ENCODE assay signal across 24 cellular contexts in the genomic region with DNA sequence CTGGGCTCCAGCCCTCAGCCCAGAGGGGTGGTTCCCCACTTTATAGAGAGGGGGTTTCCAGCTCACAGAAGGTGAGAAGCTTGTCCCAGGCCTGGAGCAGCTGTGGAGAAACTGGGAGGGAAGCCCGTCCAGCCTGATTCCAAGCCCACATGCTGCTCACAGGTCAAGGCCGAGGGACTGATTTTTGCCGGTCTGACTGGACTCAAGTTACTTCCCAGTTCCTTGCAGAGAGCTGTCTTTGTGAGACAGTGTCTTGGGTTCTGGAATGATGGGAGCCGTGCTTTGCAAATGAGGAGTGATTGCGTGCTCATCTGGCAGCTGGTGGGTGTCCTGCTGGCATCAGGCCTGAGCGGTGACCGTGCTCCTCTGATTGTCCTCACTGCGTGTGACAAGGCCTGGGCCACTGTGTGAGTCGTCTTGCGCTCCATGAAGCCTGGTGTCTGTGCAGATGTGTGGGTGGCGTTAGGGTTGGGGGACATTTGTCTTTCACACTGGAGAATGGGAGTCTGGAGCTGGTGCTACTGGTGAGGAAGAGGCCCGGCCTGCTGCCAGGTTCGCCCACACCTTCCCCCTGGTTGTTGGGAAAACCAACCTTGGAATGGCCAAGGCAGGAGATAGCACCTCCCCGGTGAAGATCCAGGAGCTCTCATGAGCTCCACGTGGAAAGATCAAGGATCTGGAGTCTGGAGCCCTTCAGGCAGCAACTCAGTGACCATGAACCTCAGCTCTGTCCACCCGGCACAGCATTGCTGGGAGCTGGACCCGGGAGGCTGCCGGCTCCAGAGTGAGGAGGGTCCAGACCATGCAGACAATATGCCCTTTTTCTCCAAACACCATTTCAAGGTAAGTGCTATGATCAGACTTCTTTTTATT.
DNase-seq lines count a peak whose midpoint lies in the region; ATAC-seq, FAIRE-seq and TF ChIP-seq lines count a peak whose summit lies in the region.
"Had no signal": no experiment of that assay in that cellular context is flagged by ENCODE, and none has a peak within 500 bp of the region (broad histone marks: within the 10 kb centered on the region; RNA-seq: fewer than 3 reads in every experiment).

No MANE protein-coding gene starts in this region.

- no peaks in the 10 kb centered on the region for H3K27me3 Mint-ChIP-seq in stimulated activated naive CD8-positive, alpha-beta T cell treated with anti-CD3 and anti-CD28 coated beads, Interleukin-15, amount 100 ng/mL, for 72 hours
- H3K27me3 Mint-ChIP-seq: activated naive CD4-positive, alpha-beta T cell treated with anti-CD3 and anti-CD28 coated beads, Interleukin-2, amount 50 U/mL, for 24 hours; type B pancreatic cell had no signal

- H3K4me2 ChIP-seq in osteoblast (ENCODE audit: insufficient read depth, low read length) = no peak overlapping the region

- DNase-seq in stimulated activated naive CD8-positive, alpha-beta T cell treated with anti-CD3 and anti-CD28 coated beads, Interleukin-15, amount 100 ng/mL, for 72 hours = no peak
- no peak for DNase-seq in stimulated activated naive CD8-positive, alpha-beta T cell treated with anti-CD3 and anti-CD28 coated beads, Interleukin-15, Interleukin-2, amounts not matched to agents 100 U/mL and 50 U/mL, for 24 hours
- DNase-seq in bronchial epithelial cell (ENCODE audit: low read depth) (no peak), osteoblast (ENCODE audit: insufficient read length, low spot score, missing footprints) (peak; percentile 76), COR-L47 (lab: John Stamatoyannopoulos, UW) (no peak), SIG-M5 treated with dmso at 0.1 percent for 504 hours (lab: John Stamatoyannopoulos, UW; ENCODE audit: unreplicated experiment) (no peak)
- no peak for DNase-seq in activated CD4-positive, CD25-positive, alpha-beta regulatory T cell (lab: John Stamatoyannopoulos, UW)
- DNase-seq: activated CD4-positive, alpha-beta T cell treated with anti-CD3 and anti-CD28 coated beads for 4 hours; C1 segment of cervical spinal cord; Caco-2; effector memory CD4-positive, alpha-beta T cell; H9; NCI-H1930; NCI-H526; SHP77; stimulated activated CD4-positive, alpha-beta T cell treated with anti-CD3 and anti-CD28 coated beads, Interleukin-12 subunit alpha, Interleukin-12 subunit beta, amount 100 ng/mL, for 4 hours; stimulated activated CD4-positive, alpha-beta T cell treated with anti-CD3 and anti-CD28 coated beads, Interleukin-2, amount 100 ng/mL, for 48 hours had no signal

- no peaks in the 10 kb centered on the region for H4K20me1 ChIP-seq in osteoblast (ENCODE audit: insufficient read depth, low read length)

- no peak overlapping the region for H3K4me3 Mint-ChIP-seq in stimulated activated naive CD8-positive, alpha-beta T cell treated with anti-CD3 and anti-CD28 coated beads, Interleukin-15, amount 100 ng/mL, for 72 hours
- H3K4me3 Mint-ChIP-seq: activated naive CD4-positive, alpha-beta T cell treated with anti-CD3 and anti-CD28 coated beads, Interleukin-2, amount 50 U/mL, for 24 hours; H9; T-helper 2 cell treated with Interferon-gamma antibody and Interleukin-4, amounts not matched to agents 5 μg/mL and 100 μg/mL, for 36 hours; type B pancreatic cell had no signal

- no peak for TF ChIP-seq CTCF in bronchial epithelial cell (IDR thresholded peaks at IDR 0.05; ENCODE audit: insufficient read depth, low read length, severe bottlenecking)
- TF ChIP-seq CTCF in osteoblast (IDR thresholded peaks at IDR 0.05; ENCODE audit: extremely low read depth, low read depth, low read length) = no peak

- no peak overlapping the region for H3K27ac ChIP-seq in osteoblast (ENCODE audit: low read depth, low read length)
- H3K27ac ChIP-seq: breast epithelium, right lobe of liver had no signal

- H3K4me1 ChIP-seq in osteoblast (ENCODE audit: insufficient read depth, low read length) = no peaks in the 10 kb centered on the region
- H3K4me1 ChIP-seq: breast epithelium, Caco-2 had no signal

- peaks cover 12% of the 10 kb centered on the region for H3K4me1 Mint-ChIP-seq in stimulated activated naive CD8-positive, alpha-beta T cell treated with anti-CD3 and anti-CD28 coated beads, Interleukin-15, amount 100 ng/mL, for 72 hours
- H3K4me1 Mint-ChIP-seq: H9 had no signal

- H3K36me3 ChIP-seq in bronchial epithelial cell (ENCODE audit: control insufficient read depth, insufficient read depth, low read length) = peaks cover 27% of the 10 kb centered on the region
- peaks cover 60% of the 10 kb centered on the region for H3K36me3 ChIP-seq in osteoblast (ENCODE audit: insufficient read depth, low read length)

- H2AFZ ChIP-seq in osteoblast (ENCODE audit: low read length) = no peak overlapping the region

- H3K9me3 Mint-ChIP-seq in stimulated activated naive CD8-positive, alpha-beta T cell treated with anti-CD3 and anti-CD28 coated beads, Interleukin-15, amount 100 ng/mL, for 72 hours = no peaks in the 10 kb centered on the region
- H3K9me3 Mint-ChIP-seq: activated naive CD4-positive, alpha-beta T cell treated with anti-CD3 and anti-CD28 coated beads, Interleukin-2, amount 50 U/mL, for 24 hours; H9; T-helper 2 cell treated with Interferon-gamma antibody and Interleukin-4, amounts not matched to agents 5 μg/mL and 100 μg/mL, for 36 hours had no signal

- peak; percentile 83 for FAIRE-seq in bronchial epithelial cell (lab: Jason Lieb, UNC)
- FAIRE-seq: G401.6, islet of Langerhans had no signal

- H3K9me3 ChIP-seq in osteoblast (ENCODE audit: low read depth, low read length) = no peaks in the 10 kb centered on the region
- H3K9me3 ChIP-seq: breast epithelium, Caco-2, right lobe of liver had no signal

- H3K4me3 ChIP-seq in bronchial epithelial cell (ENCODE audit: low read depth, low read length) (no peak overlapping the region), osteoblast (ENCODE audit: insufficient read depth, low read length) (no peak overlapping the region)
- H3K4me3 ChIP-seq: breast epithelium, right lobe of liver had no signal

- H3K79me2 ChIP-seq in osteoblast (ENCODE audit: insufficient read depth, low read length) = peaks cover 4% of the 10 kb centered on the region

- H3K27ac Mint-ChIP-seq in stimulated activated naive CD8-positive, alpha-beta T cell treated with anti-CD3 and anti-CD28 coated beads, Interleukin-15, amount 100 ng/mL, for 72 hours = peak overlapping the region in 1 of 2 donors; percentile 34
- H3K27ac Mint-ChIP-seq: activated naive CD4-positive, alpha-beta T cell treated with anti-CD3 and anti-CD28 coated beads, Interleukin-2, amount 50 U/mL, for 24 hours; T-helper 2 cell treated with Interferon-gamma antibody and Interleukin-4, amounts not matched to agents 5 μg/mL and 100 μg/mL, for 36 hours; type B pancreatic cell had no signal

- peak; percentile 49 for ATAC-seq in stimulated activated naive CD8-positive, alpha-beta T cell treated with anti-CD3 and anti-CD28 coated beads, Interleukin-15, amount 100 ng/mL, for 72 hours
- ATAC-seq in stimulated activated naive CD8-positive, alpha-beta T cell treated with anti-CD3 and anti-CD28 coated beads, Interleukin-15, Interleukin-2, amounts not matched to agents 100 U/mL and 50 U/mL, for 24 hours = no peak

- H3K27me3 ChIP-seq in bronchial epithelial cell (ENCODE audit: control insufficient read depth, insufficient read depth, low read length) (no peaks in the 10 kb centered on the region), osteoblast (ENCODE audit: insufficient read depth, low read length) (no peaks in the 10 kb centered on the region)
- H3K27me3 ChIP-seq: breast epithelium, right lobe of liver had no signal
